In genomic region chr11:64809781-64810241, GRCh38 we compare ENCODE assay signal across 8 cellular contexts. TPM values are rescaled to one million over a fixed set of nuclear protein-coding genes. Genes with fewer than 3 reads are reported as not detected.
DNase-seq lines count a peak whose midpoint lies in the region; ATAC-seq and TF ChIP-seq lines count a peak whose summit lies in the region.

No MANE protein-coding gene starts in this region.

- TF ChIP-seq CTCF in AG09309 (IDR thresholded peaks at IDR 0.05; ENCODE audit: control insufficient read depth, insufficient read depth, low read depth, low read length, missing control alignments) = no peak

- H3K4me1 ChIP-seq in naive thymus-derived CD4-positive, alpha-beta T cell (ENCODE audit: control insufficient read depth in 2 of 2, insufficient read depth in 2 of 2, low read length in 2 of 2) = peaks cover 7 to 11% of the 10 kb centered on the region in 2 donors

- H3K27me3 Mint-ChIP-seq in T-cell = no peaks in the 10 kb centered on the region
- peaks cover 0 to 6% (median 0%) of the 10 kb centered on the region in 5 donors for H3K27me3 Mint-ChIP-seq in naive thymus-derived CD4-positive, alpha-beta T cell

- peak; percentile 8 for ATAC-seq in GM21360 (IDR thresholded peaks at IDR 0.05; ENCODE audit: unreplicated experiment)
- peak; percentile 8 to 24 (median 18) for ATAC-seq in T-cell (replicated peaks in 1 of 4)
- ATAC-seq in naive thymus-derived CD4-positive, alpha-beta T cell = peak; percentile 7
- no peak for ATAC-seq in HG02678 (IDR thresholded peaks at IDR 0.05; ENCODE audit: unreplicated experiment)

- peaks cover 18% of the 10 kb centered on the region for H3K36me3 Mint-ChIP-seq in T-cell
- H3K36me3 Mint-ChIP-seq in naive thymus-derived CD4-positive, alpha-beta T cell = peaks cover 4 to 17% (median 6%) of the 10 kb centered on the region in 5 donors

- no peak for DNase-seq in AG09309 (ENCODE audit: low read depth)
- no peak for DNase-seq in T-cell
- DNase-seq in epithelial cell of prostate (ENCODE audit: low read depth, low spot score) = peak; percentile 6
- DNase-seq in naive thymus-derived CD4-positive, alpha-beta T cell = peak in 1 of 9 donors; percentile 38
- no peak for DNase-seq in NCI-H187 treated with DMSO at 0.1 percent for 48 hours (lab: John Stamatoyannopoulos, UW)
- DNase-seq in NK-92 treated with Interleukin-12 subunit alpha and Interleukin-12 subunit beta, amount 100 ng/mL, for 24 hours (lab: John Stamatoyannopoulos, UW) = no peak

- H3K4me1 Mint-ChIP-seq in T-cell = peaks cover 27 to 31% (median 28%) of the 10 kb centered on the region in 3 donors
- peaks cover 23 to 34% (median 30%) of the 10 kb centered on the region in 7 donors for H3K4me1 Mint-ChIP-seq in naive thymus-derived CD4-positive, alpha-beta T cell

- CTCF ChIA-PET in T-cell (lab: Charles Lee) = interaction anchor here (0.6 to 0.7 kb wide), 3 partner anchors 10 to 25 kb away, joined by 3 read pairs; no protein-coding TSS in a partner anchor
- CTCF ChIA-PET in naive thymus-derived CD4-positive, alpha-beta T cell (lab: Charles Lee) = interaction anchor here (0.6 to 2.0 kb wide), 3 partner anchors 34 to 518 kb away, joined by 3 to 10 read pairs (median 3); partner anchors contain the start of gene CDC42BPG

- H3K27me3 ChIP-seq in naive thymus-derived CD4-positive, alpha-beta T cell (ENCODE audit: control insufficient read depth in 2 of 2, insufficient read depth in 2 of 2, low read length in 2 of 2) = no peaks in the 10 kb centered on the region

- H3K27ac Mint-ChIP-seq in T-cell = peak overlapping the region; percentile 93 to 97
- peak overlapping the region; percentile 80 to 97 (median 92) for H3K27ac Mint-ChIP-seq in naive thymus-derived CD4-positive, alpha-beta T cell

- H3K4me3 ChIP-seq in AG09309 (ENCODE audit: control insufficient read depth, low read depth, low read length) = peak overlapping the region; percentile 60
- H3K4me3 ChIP-seq in naive thymus-derived CD4-positive, alpha-beta T cell (ENCODE audit: low read length) = peak overlapping the region; percentile 99

- peaks cover 0 to 37% (median 5%) of the 10 kb centered on the region in 3 experiments for H3K36me3 ChIP-seq in naive thymus-derived CD4-positive, alpha-beta T cell (ENCODE audit: control insufficient read depth in 2 of 3, insufficient read depth in 3 of 3, low read length in 3 of 3)

- peak overlapping the region; percentile 45 for H3K27ac ChIP-seq in epithelial cell of prostate
- H3K27ac ChIP-seq in naive thymus-derived CD4-positive, alpha-beta T cell (ENCODE audit: low read depth, low read length) = peak overlapping the region; percentile 97

- H3K4me3 Mint-ChIP-seq in T-cell = peak overlapping the region; percentile 93 to 98 (median 94)
- peak overlapping the region; percentile 91 to 98 (median 96) for H3K4me3 Mint-ChIP-seq in naive thymus-derived CD4-positive, alpha-beta T cell

- no peaks in the 10 kb centered on the region for H3K9me3 Mint-ChIP-seq in T-cell
- H3K9me3 Mint-ChIP-seq in naive thymus-derived CD4-positive, alpha-beta T cell = no peaks in the 10 kb centered on the region

- POLR2A ChIA-PET in T-cell (lab: Charles Lee) = interaction anchor here (0.6 to 1.1 kb wide), 4 partner anchors 15 to 689 kb away, joined by 5 to 9 read pairs (median 8); partner anchors contain the start of gene MALAT1 (in 1 of the 2)
- POLR2A ChIA-PET in naive thymus-derived CD4-positive, alpha-beta T cell (lab: Charles Lee) = interaction anchor here (0.6 to 4.9 kb wide), 8 partner anchors 13 to 290 kb away, joined by 3 to 56 read pairs (median 4); partner anchors contain the start of genes MAJIN, RASGRP2 and SF1

- H3K9me3 ChIP-seq in naive thymus-derived CD4-positive, alpha-beta T cell (ENCODE audit: control insufficient read depth in 2 of 3, low read length in 3 of 3) = no peaks in the 10 kb centered on the region

- intact Hi-C loops in naive thymus-derived CD4-positive, alpha-beta T cell (cut with micrococcal nuclease) = loop anchor here (1.0 to 2.0 kb wide), 7 partner anchors 8 to 114 kb away; partner anchors contain the start of genes SF1 (in 2 of the 2), CDC42BPG (in 1 of the 2), PPP2R5B (in 1 of the 2) and RASGRP2 (in 1 of the 2)

RNA-seq across cellular contexts. Expression of gene MEN1, which starts 0.5 kb away (rescaled TPM):
- 10 to 100 TPM; 31.7 to 62.0 (median 49.6) TPM for total RNA-seq in T-cell
- total RNA-seq in naive thymus-derived CD4-positive, alpha-beta T cell = 10 to 100 TPM; 25.7 to 46.4 (median 38.0) TPM
- polyA plus RNA-seq in naive thymus-derived CD4-positive, alpha-beta T cell = 10 to 100 TPM; 33.8 to 54.9 TPM

RNA-seq across cellular contexts. Expression of gene MAP4K2, which starts 6.8 kb away (rescaled TPM):
- 100 to 1,000 TPM in 3 of 5 donors, 10 to 100 TPM in 2; 80.9 to 131 (median 102) TPM for total RNA-seq in T-cell
- total RNA-seq in naive thymus-derived CD4-positive, alpha-beta T cell = 100 to 1,000 TPM in 2 of 5 experiments, 10 to 100 TPM in 3; 75.2 to 130 (median 84.3) TPM
- 10 to 100 TPM; 40.7 to 63.0 TPM for polyA plus RNA-seq in naive thymus-derived CD4-positive, alpha-beta T cell

RNA-seq across cellular contexts. Expression of gene SF1, which starts 31.5 kb away (rescaled TPM):
- total RNA-seq in T-cell = 1,000 to 10,000 TPM in 2 of 5 donors, 100 to 1,000 TPM in 3; 670 to 1,510 (median 732) TPM
- total RNA-seq in naive thymus-derived CD4-positive, alpha-beta T cell = 1,000 to 10,000 TPM in 2 of 5 experiments, 100 to 1,000 TPM in 3; 462 to 1,612 (median 904) TPM
- polyA plus RNA-seq in naive thymus-derived CD4-positive, alpha-beta T cell = 100 to 1,000 TPM; 101 to 155 TPM

RNA-seq across cellular contexts. Expression of gene CDC42BPG, which starts 34.6 kb away (rescaled TPM):
- total RNA-seq in T-cell = 10 to 100 TPM in 1 of 5 donors, 1 to 10 TPM in 4; 7.4 to 10.5 (median 9.1) TPM
- 1 to 10 TPM in 4 of 5 experiments, under 1 TPM in 1; 0.22 to 9.2 (median 8.1) TPM for total RNA-seq in naive thymus-derived CD4-positive, alpha-beta T cell
- polyA plus RNA-seq in naive thymus-derived CD4-positive, alpha-beta T cell = under 1 TPM; 0.27 to 0.47 TPM

RNA-seq across cellular contexts. Expression of gene PYGM, which starts 50.0 kb away (rescaled TPM):
- total RNA-seq in T-cell = 10 to 100 TPM in 1 of 5 donors, 1 to 10 TPM in 4; 7.4 to 34.7 (median 8.5) TPM
- total RNA-seq in naive thymus-derived CD4-positive, alpha-beta T cell = 10 to 100 TPM in 4 of 5 experiments, 1 to 10 TPM in 1; 8.0 to 16.2 (median 13.9) TPM
- under 1 TPM; 0.26 to 0.64 TPM for polyA plus RNA-seq in naive thymus-derived CD4-positive, alpha-beta T cell
